Comparison of ENCODE assay signal across 1 cellular context in genomic region chr9:129125478-129125877, GRCh38.
TF ChIP-seq lines count a peak whose summit lies in the region.

No MANE protein-coding gene starts in this region.

TF ChIP-seq in GM12878, 131 proteins besides CTCF, POLR2A, EP300 and RAD21:
- TF ChIP-seq BHLHE40 (IDR thresholded peaks at IDR 0.05; ENCODE audit: borderline replicate concordance in 1 of 2, low read depth in 2 of 2, low read length in 1 of 2), result peak in 1 of 2 experiments; percentile 19; a peak in 1 of 4 replicates
- no peak for TF ChIP-seq SREBF1 (IDR thresholded peaks at IDR 0.05; ENCODE audit: low read length)
- TF ChIP-seq TCF12 (IDR thresholded peaks at IDR 0.05; ENCODE audit: low read depth, low read length), result peak; percentile 47; the same call in 1 of the 2 replicates
- TF ChIP-seq JUNB (IDR thresholded peaks at IDR 0.05), result peak; percentile 37; the same call in 1 of the 2 replicates
- no peak for TF ChIP-seq STAT1 (conservative IDR thresholded peaks at IDR 0.05)
- TF ChIP-seq IKZF2 (IDR thresholded peaks at IDR 0.05), result peak; percentile 15 to 20; a peak in 1 of 4 replicates
- no peak for TF ChIP-seq POLR2AphosphoS2 (IDR thresholded peaks at IDR 0.05; ENCODE audit: low read depth, low read length)
- no peak for TF ChIP-seq POU2F2 (IDR thresholded peaks at IDR 0.05; ENCODE audit: borderline replicate concordance, low read depth, low read length)
- TF ChIP-seq MEF2B (IDR thresholded peaks at IDR 0.05; ENCODE audit: partially characterized antibody, poor library complexity, severe bottlenecking), result peak; percentile 71
- no peak for TF ChIP-seq ZNF274 (IDR thresholded peaks at IDR 0.05; ENCODE audit: insufficient read depth, insufficient read length)
- no peak for TF ChIP-seq RCOR1 (conservative IDR thresholded peaks at IDR 0.05; ENCODE audit: low read depth, low read length)
- TF ChIP-seq MXI1 (IDR thresholded peaks at IDR 0.05; ENCODE audit: low read depth, low read length), result no peak
- peak; percentile 46 for TF ChIP-seq RUNX3 (IDR thresholded peaks at IDR 0.05; ENCODE audit: low read length)
- peak; percentile 42 for TF ChIP-seq SKIL (IDR thresholded peaks at IDR 0.05; ENCODE audit: low read depth, poor library complexity, severe bottlenecking)
TF ChIP-seq in GM12878: peak in this region for 7.
